Comparison of ENCODE assay signal across 8 cellular contexts in the genomic region with DNA sequence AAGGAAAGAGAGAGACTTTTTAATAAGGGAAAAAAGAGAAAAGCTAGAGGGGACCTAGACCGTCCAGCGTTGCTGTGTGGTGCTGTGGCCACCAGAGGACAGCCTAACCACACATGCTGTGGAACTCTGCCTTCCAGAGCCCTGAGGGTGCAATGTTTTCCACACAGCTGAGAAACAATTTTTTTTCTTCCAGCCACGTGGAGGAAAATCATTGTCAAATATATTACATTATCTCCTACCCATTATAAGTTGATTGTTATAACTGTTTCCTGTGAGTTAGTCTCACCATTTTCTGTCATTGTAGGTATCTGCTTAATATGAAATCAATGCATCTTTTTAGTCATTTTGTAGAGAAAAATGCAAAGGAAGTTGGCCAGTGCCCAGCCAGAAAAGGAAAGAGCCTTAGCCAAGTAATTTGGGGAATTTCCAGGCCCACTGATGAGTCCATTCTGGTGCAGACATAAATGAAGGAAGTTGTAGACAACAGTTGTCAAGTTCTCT. TPM values are rescaled to one million over a fixed set of nuclear protein-coding genes. Genes with fewer than 3 reads are reported as not detected.
DNase-seq lines count a peak whose midpoint lies in the region; ATAC-seq and TF ChIP-seq lines count a peak whose summit lies in the region.

No MANE protein-coding gene starts in this region.

- H3K27ac ChIP-seq in foreskin keratinocyte: no peak overlapping the region
- H3K27ac ChIP-seq in ovary: no peak overlapping the region
- peak overlapping the region in 1 of 4 donors; percentile 5 for H3K27ac ChIP-seq in upper lobe of left lung

- TF ChIP-seq CTCF in foreskin keratinocyte (conservative IDR thresholded peaks at IDR 0.05) (peak; percentile 98), ovary (IDR thresholded peaks at IDR 0.05) (peak; percentile 74 to 89 (median 81)), upper lobe of left lung (IDR thresholded peaks at IDR 0.05) (peak; percentile 66 to 94 (median 84))

- H3K4me3 ChIP-seq in ovary: no peak overlapping the region
- H3K4me3 ChIP-seq in upper lobe of left lung: no peak overlapping the region

- WGBS in ovary, 3 donors: 0% methylated on average over 3 of the region's 3 CpGs
- WGBS in upper lobe of left lung, 2 donors: 0 to 2% methylated on average over 3 of the region's 3 CpGs

- peak; percentile 84 for DNase-seq in DMS53 (lab: John Stamatoyannopoulos, UW)
- DNase-seq in activated T-helper 1 cell treated with anti-CD3 and anti-CD28 coated beads, Interleukin-2, amount 50 U/mL, for 16 hours (ENCODE audit: low read depth in 1 of 2, low spot score in 1 of 2): peak; percentile 4 to 17
- DNase-seq in foreskin keratinocyte: peak; percentile 37 to 61
- DNase-seq in ovary: peak; percentile 55 to 76 (median 70)
- peak in 1 of 2 donors; percentile 67 for DNase-seq in upper lobe of left lung

- H3K9me3 ChIP-seq in ovary: no peaks in the 10 kb centered on the region
- H3K9me3 ChIP-seq in upper lobe of left lung: no peaks in the 10 kb centered on the region

- TF ChIP-seq EP300 in ovary (IDR thresholded peaks at IDR 0.05) (no peak), upper lobe of left lung (IDR thresholded peaks at IDR 0.05) (no peak)

- no peak for TF ChIP-seq POLR2A in ovary (IDR thresholded peaks at IDR 0.05)
- TF ChIP-seq POLR2A in upper lobe of left lung (IDR thresholded peaks at IDR 0.05): no peak

- intact Hi-C loops in ovary (cut with DNase I): no loop called here

- ATAC-seq in GM19452 (IDR thresholded peaks at IDR 0.05; ENCODE audit: unreplicated experiment) (peak; percentile 95), HG03460 (IDR thresholded peaks at IDR 0.05; ENCODE audit: unreplicated experiment) (peak; percentile 94), foreskin keratinocyte (peak; percentile 99), upper lobe of left lung (ENCODE audit: low FRiP score in 2 of 2) (peak; percentile 95 to 98)

- H3K4me1 ChIP-seq in foreskin keratinocyte: peaks cover 7% of the 10 kb centered on the region
- H3K4me1 ChIP-seq in ovary (ENCODE audit: insufficient read depth): peaks cover 2% of the 10 kb centered on the region
- peaks cover 0 to 12% (median 8%) of the 10 kb centered on the region in 4 donors for H3K4me1 ChIP-seq in upper lobe of left lung

- peaks cover 12% of the 10 kb centered on the region for H3K27me3 ChIP-seq in foreskin keratinocyte
- H3K27me3 ChIP-seq in ovary: no peaks in the 10 kb centered on the region
- H3K27me3 ChIP-seq in upper lobe of left lung: no peaks in the 10 kb centered on the region

- H3K36me3 ChIP-seq in ovary: no peaks in the 10 kb centered on the region
- H3K36me3 ChIP-seq in upper lobe of left lung: no peaks in the 10 kb centered on the region

TF ChIP-seq in PFSK-1, 5 proteins besides CTCF, POLR2A, EP300 and RAD21:
- TF ChIP-seq SIN3A (IDR thresholded peaks at IDR 0.05; ENCODE audit: borderline replicate concordance, insufficient read depth, low read length) (peak; percentile 90; the same call in 1 of the 2 replicates), POLR2AphosphoS5 (IDR thresholded peaks at IDR 0.05; ENCODE audit: low read depth, low read length) (no peak), FOXP2 (optimal IDR thresholded peaks at IDR 0.05; ENCODE audit: borderline replicate concordance, extremely low read depth, extremely low read length, insufficient read depth) (peak; percentile 63)

RNA-seq across cellular contexts. Expression of gene MRPL19, which starts 5.9 kb away (rescaled TPM):
- polyA plus RNA-seq in PFSK-1 (2012; ENCODE audit: insufficient read length, low read depth): 47.6 TPM
- total RNA-seq in foreskin keratinocyte (76.9 and 79.7 TPM in 2 replicates), ovary (10 to 100 TPM; 20.5 to 46.8 (median 34.1) TPM), upper lobe of left lung (10 to 100 TPM; 23.4 to 34.3 (median 30.7) TPM)
- polyA plus RNA-seq in foreskin keratinocyte (50.3 and 61.5 TPM in 2 replicates), ovary (10 to 100 TPM; 11.9 to 30.5 TPM)
